ENCODE assay signal across 13 cellular contexts in the genomic region with DNA sequence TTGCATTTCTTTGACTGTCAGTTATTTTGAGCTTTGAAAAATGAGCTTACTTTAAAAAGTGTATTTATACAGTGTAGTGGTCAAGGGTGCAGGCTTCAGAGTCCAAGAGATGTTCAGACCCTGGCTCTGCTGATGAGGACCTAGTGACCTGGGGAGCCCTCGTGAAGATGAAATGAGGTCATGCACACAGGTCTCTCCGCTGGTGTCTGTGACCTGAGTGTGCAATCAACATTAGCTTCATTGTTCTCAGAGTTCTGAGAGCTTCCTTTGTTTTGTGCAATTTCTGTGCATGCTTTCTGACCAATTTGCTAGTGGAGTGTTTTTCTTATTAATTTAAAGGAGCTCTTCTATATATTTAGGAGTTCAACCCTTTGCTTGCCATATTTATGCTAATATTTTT.
"Had no signal": no experiment of that assay in that cellular context is flagged by ENCODE, and none has a peak within 500 bp of the region (broad histone marks: within the 10 kb centered on the region; RNA-seq: fewer than 3 reads in every experiment).

No MANE protein-coding gene starts in this region.

- DNase-seq: activated CD4-positive, CD25-positive, alpha-beta regulatory T cell treated with anti-CD3 and anti-CD28 coated beads, Interleukin-2, amount 50 U/mL, for 72 hours; activated naive CD4-positive, alpha-beta T cell; activated naive CD8-positive, alpha-beta T cell treated with anti-CD3 and anti-CD28 coated beads, Interleukin-2, amount 10 ng/mL, durations not matched to agents 7 days and 5 days; central memory CD4-positive, alpha-beta T cell; colonic mucosa; left ventricle myocardium inferior; natural killer cell; stimulated activated CD4-positive, alpha-beta T cell treated with anti-CD3 and anti-CD28 coated beads, Interleukin-15, amount 100 ng/mL, for 24 hours; stimulated activated CD4-positive, alpha-beta T cell treated with anti-CD3 and anti-CD28 coated beads, Interleukin-4, amount 100 ng/mL, for 1 hour; stimulated activated naive B cell treated with anti-CD40 and anti-IgM and Interleukin-4, amounts not matched to agents 10 μg/mL and 1 μg/mL and 100 μg/mL, for 72 hours; tibial artery had no signal

- FAIRE-seq: endometrium, urothelium cell line had no signal

- ATAC-seq: natural killer cell; stimulated activated naive B cell treated with anti-CD40 and anti-IgM and Interleukin-4, amounts not matched to agents 10 μg/mL and 1 μg/mL and 100 μg/mL, for 72 hours had no signal
